Comparison of ENCODE assay signal across 22 cellular contexts in genomic region chrX:39425124-39425806, GRCh38.
DNase-seq lines count a peak whose midpoint lies in the region; ATAC-seq, FAIRE-seq and TF ChIP-seq lines count a peak whose summit lies in the region.
"Had no signal": no experiment of that assay in that cellular context is flagged by ENCODE, and none has a peak within 500 bp of the region (broad histone marks: within the 10 kb centered on the region; RNA-seq: fewer than 3 reads in every experiment).

No MANE protein-coding gene starts in this region.

- no peak overlapping the region for H3K4me3 ChIP-seq in endothelial cell of umbilical vein (replicated peaks in 1 of 3; ENCODE audit: insufficient read depth in 1 of 3, low read depth in 1 of 3, low read length in 3 of 3)
- no peak overlapping the region for H3K4me3 ChIP-seq in BE2C (ENCODE audit: low read depth, low read length)
- H3K4me3 ChIP-seq: Peyer's patch had no signal

- no peak overlapping the region for H3K4me2 ChIP-seq in endothelial cell of umbilical vein (ENCODE audit: insufficient read depth, low read length)

- H3K27ac ChIP-seq in endothelial cell of umbilical vein (ENCODE audit: insufficient read depth, low read depth, low read length) (no peak overlapping the region), RWPE1 (no peak overlapping the region)
- H3K27ac ChIP-seq: Peyer's patch had no signal

- H3K9me3 ChIP-seq in endothelial cell of umbilical vein (replicated peaks; ENCODE audit: control insufficient read depth, insufficient read depth, low read length) (no peaks in the 10 kb centered on the region), BE2C (no peaks in the 10 kb centered on the region)
- H3K9me3 ChIP-seq: Caco-2, Peyer's patch had no signal

- no peaks in the 10 kb centered on the region for H3K27me3 ChIP-seq in endothelial cell of umbilical vein (ENCODE audit: control insufficient read depth in 2 of 2, insufficient read depth in 2 of 2, low read length in 2 of 2)
- H3K27me3 ChIP-seq in BE2C, result no peaks in the 10 kb centered on the region
- H3K27me3 ChIP-seq: Peyer's patch had no signal

- peaks cover 75% of the 10 kb centered on the region for H3K4me1 Mint-ChIP-seq in activated CD4-positive, alpha-beta T cell treated with anti-CD3 and anti-CD28 coated beads for 36 hours
- H3K4me1 Mint-ChIP-seq in activated naive CD4-positive, alpha-beta T cell treated with anti-CD3 and anti-CD28 coated beads, Interleukin-2, amount 50 U/mL, for 24 hours, result peaks cover 66% of the 10 kb centered on the region

- H3K36me3 ChIP-seq in endothelial cell of umbilical vein (ENCODE audit: control insufficient read depth in 2 of 2, extremely low read depth in 1 of 2, insufficient read depth in 2 of 2, low read length in 2 of 2) (no peaks in the 10 kb centered on the region), BE2C (no peaks in the 10 kb centered on the region)
- H3K36me3 ChIP-seq: Peyer's patch had no signal

- H2AFZ ChIP-seq in endothelial cell of umbilical vein (ENCODE audit: low read depth, low read length), result no peak overlapping the region

- POLR2A ChIA-PET in activated CD4-positive, alpha-beta T cell treated with anti-CD3 and anti-CD28 coated beads for 36 hours (lab: Charles Lee), result no interaction called here
- POLR2A ChIA-PET in endothelial cell of umbilical vein (lab: Charles Lee), result no interaction called here
- POLR2A ChIA-PET in RWPE1 (lab: Yijun Ruan, JAX; ENCODE audit: low non-redundant PET), result no interaction called here

- no TSS peak for BruUV-seq in endothelial cell of umbilical vein (replicated peaks; lab: Mats Ljungman, UMichigan)

- peaks cover 2% of the 10 kb centered on the region for H3K9me3 Mint-ChIP-seq in activated CD4-positive, alpha-beta T cell treated with anti-CD3 and anti-CD28 coated beads for 36 hours (ENCODE audit: low read depth)
- H3K9me3 Mint-ChIP-seq in activated naive CD4-positive, alpha-beta T cell treated with anti-CD3 and anti-CD28 coated beads, Interleukin-2, amount 50 U/mL, for 24 hours, result no peaks in the 10 kb centered on the region
- H3K9me3 Mint-ChIP-seq: CD4-positive, alpha-beta T cell; HFFc6 had no signal

- H3K4me1 ChIP-seq in endothelial cell of umbilical vein (ENCODE audit: control insufficient read depth, extremely low read depth, insufficient read depth, low read length) (peaks cover 2% of the 10 kb centered on the region), BE2C (no peaks in the 10 kb centered on the region)
- H3K4me1 ChIP-seq: Peyer's patch had no signal

- peaks cover 10% of the 10 kb centered on the region for H3K36me3 Mint-ChIP-seq in activated CD4-positive, alpha-beta T cell treated with anti-CD3 and anti-CD28 coated beads for 36 hours (ENCODE audit: low read depth)
- no peaks in the 10 kb centered on the region for H3K36me3 Mint-ChIP-seq in activated naive CD4-positive, alpha-beta T cell treated with anti-CD3 and anti-CD28 coated beads, Interleukin-2, amount 50 U/mL, for 24 hours

- no peaks in the 10 kb centered on the region for H3K27me3 Mint-ChIP-seq in activated CD4-positive, alpha-beta T cell treated with anti-CD3 and anti-CD28 coated beads for 36 hours
- H3K27me3 Mint-ChIP-seq in activated naive CD4-positive, alpha-beta T cell treated with anti-CD3 and anti-CD28 coated beads, Interleukin-2, amount 50 U/mL, for 24 hours, result no peaks in the 10 kb centered on the region
- H3K27me3 Mint-ChIP-seq: B cell; CD4-positive, alpha-beta T cell had no signal

- H4K20me1 ChIP-seq in endothelial cell of umbilical vein (replicated peaks; ENCODE audit: control insufficient read depth, extremely low read depth, insufficient read depth, low read length), result no peaks in the 10 kb centered on the region

- dilution Hi-C loops in endothelial cell of umbilical vein (cut with MboI; ENCODE audit: extremely low pct_ligation_motif_present, low sequenced_read_pairs), result no loop called here

- H3K79me2 ChIP-seq in endothelial cell of umbilical vein (ENCODE audit: control insufficient read depth, insufficient read depth, low read length), result no peaks in the 10 kb centered on the region

- no peak overlapping the region for H3K9ac ChIP-seq in endothelial cell of umbilical vein (replicated peaks; ENCODE audit: extremely low read depth, insufficient read depth, low read length)

- intact Hi-C loops in activated CD4-positive, alpha-beta T cell treated with anti-CD3 and anti-CD28 coated beads for 36 hours (cut with DNase I, micrococcal nuclease), result loop anchor here (1.0 to 10.0 kb wide), 8 partner anchors 94 to 752 kb away; partner anchors contain the start of gene MID1IP1 (in 1 of the 2)
- intact Hi-C loops in endothelial cell of umbilical vein (cut with micrococcal nuclease), result no loop called here

- CTCF ChIA-PET in activated CD4-positive, alpha-beta T cell treated with anti-CD3 and anti-CD28 coated beads for 36 hours (lab: Charles Lee), result interaction anchor here (1.3 kb wide), 1 partner anchor 64 kb away, joined by 4 read pairs; no protein-coding TSS in a partner anchor
- CTCF ChIA-PET in endothelial cell of umbilical vein (lab: Charles Lee), result no interaction called here
- CTCF ChIA-PET in RWPE1 (lab: Yijun Ruan, JAX), result no interaction called here

- H3K9me1 ChIP-seq in endothelial cell of umbilical vein (replicated peaks; ENCODE audit: control insufficient read depth, extremely low read depth, insufficient read depth, low read length), result no peaks in the 10 kb centered on the region

- peak; percentile 65 for ATAC-seq in activated CD4-positive, alpha-beta T cell treated with anti-CD3 and anti-CD28 coated beads for 36 hours
- ATAC-seq: HepG2 had no signal

- no peak for TF ChIP-seq POLR2A in endothelial cell of umbilical vein (IDR thresholded peaks at IDR 0.05; ENCODE audit: low read depth, low read length)

- peak overlapping the region; percentile 82 for H3K27ac Mint-ChIP-seq in activated CD4-positive, alpha-beta T cell treated with anti-CD3 and anti-CD28 coated beads for 36 hours
- peak overlapping the region; percentile 91 for H3K27ac Mint-ChIP-seq in activated naive CD4-positive, alpha-beta T cell treated with anti-CD3 and anti-CD28 coated beads, Interleukin-2, amount 50 U/mL, for 24 hours
- H3K27ac Mint-ChIP-seq: B cell; CD4-positive, alpha-beta T cell; HFFc6 had no signal

- peak; percentile 44 for FAIRE-seq in endothelial cell of umbilical vein (lab: Jason Lieb, UNC)
- FAIRE-seq: G401.6, HepG2 had no signal

- TF ChIP-seq CTCF in endothelial cell of umbilical vein (IDR thresholded peaks at IDR 0.05; ENCODE audit: extremely low read depth in 1 of 2, insufficient read depth in 1 of 2, low read depth in 1 of 2, low read length in 2 of 2) (no peak), BE2C (IDR thresholded peaks at IDR 0.05; ENCODE audit: low read depth, low read length) (no peak), RWPE1 (conservative IDR thresholded peaks at IDR 0.05; ENCODE audit: low read depth) (no peak)

- H3K4me3 Mint-ChIP-seq in activated CD4-positive, alpha-beta T cell treated with anti-CD3 and anti-CD28 coated beads for 36 hours, result no peak overlapping the region
- H3K4me3 Mint-ChIP-seq in activated naive CD4-positive, alpha-beta T cell treated with anti-CD3 and anti-CD28 coated beads, Interleukin-2, amount 50 U/mL, for 24 hours, result peak overlapping the region; percentile 54
- H3K4me3 Mint-ChIP-seq: B cell; CD4-positive, alpha-beta T cell; HFFc6 had no signal

- DNase-seq in activated CD4-positive, alpha-beta T cell treated with anti-CD3 and anti-CD28 coated beads for 36 hours, result no peak
- DNase-seq in activated CD4-positive, alpha-beta T cell treated with anti-CD3 and anti-CD28 coated beads for 48 hours, result no peak
- no peak for DNase-seq in activated naive CD4-positive, alpha-beta T cell treated with Interleukin-2 at 50 U/mL for 16 hours
- DNase-seq in endothelial cell of umbilical vein (ENCODE audit: low read depth, low spot score) (no peak), BE2C (no peak), RWPE1 (ENCODE audit: low spot score) (no peak), NCI-H2029 treated with DMSO at 0.1 percent for 48 hours (lab: John Stamatoyannopoulos, UW) (no peak)
- DNase-seq: Caco-2; CD4-positive, alpha-beta T cell; H7; HFFc6; KBM-7; NCI-H1105; NCI-H1694; NCI-H510A; NCI-H748 treated with DMSO at 0.1 percent for 48 hours; NK-92 treated with Interleukin-12 subunit alpha and Interleukin-12 subunit beta, amount 100 ng/mL, for 24 hours; Peyer's patch had no signal

TF ChIP-seq in endothelial cell of umbilical vein, 7 proteins besides CTCF, POLR2A, EP300 and RAD21:
- TF ChIP-seq MYC (IDR thresholded peaks at IDR 0.05; ENCODE audit: low read depth, low read length) (no peak), FOS (IDR thresholded peaks at IDR 0.05; ENCODE audit: borderline replicate concordance, insufficient read depth, low read length) (no peak), GATA2 (IDR thresholded peaks at IDR 0.05; ENCODE audit: insufficient read depth, insufficient read length, low read depth, low read length) (no peak), JUN (IDR thresholded peaks at IDR 0.05; ENCODE audit: borderline replicate concordance, insufficient read depth, insufficient read length, low read depth) (no peak), POLR2AphosphoS5 (IDR thresholded peaks at IDR 0.05; ENCODE audit: insufficient read depth, low read depth, low read length) (no peak), EZH2 (IDR thresholded peaks at IDR 0.05; ENCODE audit: borderline replicate concordance, low read depth, low read length, severe bottlenecking) (no peak), MAX (IDR thresholded peaks at IDR 0.05; ENCODE audit: insufficient read depth, insufficient read length) (no peak)
